Comparison of ENCODE assay signal across 21 cellular contexts in the genomic region with DNA sequence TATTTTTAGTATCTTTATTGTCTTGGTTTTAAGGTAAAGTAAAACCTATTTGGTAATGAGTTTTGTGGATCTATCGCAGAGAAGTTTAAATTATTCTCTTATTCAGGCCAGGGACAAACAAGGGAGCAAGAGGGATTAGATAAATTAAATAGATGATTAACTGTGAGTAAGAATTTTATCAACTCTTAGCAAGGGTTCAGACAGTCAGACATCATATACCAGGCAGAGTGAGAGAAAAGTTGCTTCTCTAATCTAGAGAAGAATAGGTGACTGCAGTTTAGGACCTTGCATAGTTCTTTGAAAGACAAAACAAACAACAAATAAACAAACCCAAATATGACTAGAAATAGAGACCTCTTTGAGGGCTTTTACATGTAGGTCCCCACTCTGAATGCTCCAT.
"Had no signal": no experiment of that assay in that cellular context is flagged by ENCODE, and none has a peak within 500 bp of the region (broad histone marks: within the 10 kb centered on the region; RNA-seq: fewer than 3 reads in every experiment).

No MANE protein-coding gene starts in this region.

- H2AFZ ChIP-seq: parathyroid adenoma had no signal

- H3K4me3 ChIP-seq: cardiac muscle cell, heart right ventricle, psoas muscle, sigmoid colon, spleen, tibial nerve had no signal

- H3K9me3 ChIP-seq: heart right ventricle, psoas muscle, tibial nerve had no signal

- H3K79me2 ChIP-seq: parathyroid adenoma had no signal

- H3K27me3 Mint-ChIP-seq: activated B cell treated with CpG ODN at 0.5 μM for 24 hours; activated CD8-positive, alpha-beta T cell treated with anti-CD3 and anti-CD28 coated beads for 36 hours; effector memory CD8-positive, alpha-beta T cell had no signal

- H3K27me3 ChIP-seq: cardiac muscle cell, heart right ventricle, sigmoid colon, spleen, tibial nerve had no signal

- H3K36me3 Mint-ChIP-seq: activated naive CD4-positive, alpha-beta T cell treated with anti-CD3 and anti-CD28 coated beads, Interleukin-2, amount 50 U/mL, for 72 hours; naive thymus-derived CD4-positive, alpha-beta T cell had no signal

- H3K27ac ChIP-seq: cardiac muscle cell, heart right ventricle, parathyroid adenoma, psoas muscle, sigmoid colon, spleen, tibial nerve had no signal

- H3K27ac Mint-ChIP-seq: activated B cell treated with CpG ODN at 0.5 μM for 24 hours; activated CD8-positive, alpha-beta T cell treated with anti-CD3 and anti-CD28 coated beads for 36 hours; activated naive CD4-positive, alpha-beta T cell treated with anti-CD3 and anti-CD28 coated beads, Interleukin-2, amount 50 U/mL, for 72 hours; effector memory CD8-positive, alpha-beta T cell; naive thymus-derived CD4-positive, alpha-beta T cell; T-helper 2 cell treated with Interferon-gamma antibody and Interleukin-4, amounts not matched to agents 5 μg/mL and 100 μg/mL, for 36 hours had no signal

- DNase-seq: activated B cell treated with CpG ODN at 0.5 μM for 24 hours; activated CD4-positive, alpha-beta T cell treated with anti-CD3 and anti-CD28 coated beads, Interleukin-2, amount 50 U/mL, for 1 hour; activated CD8-positive, alpha-beta T cell treated with anti-CD3 and anti-CD28 coated beads for 36 hours; activated naive CD4-positive, alpha-beta T cell; activated T-cell treated with anti-CD3 and anti-CD28 coated beads, Interleukin-2, amount 50 U/mL, for 48 hours; cerebellar nuclear complex; cortex of kidney; effector memory CD8-positive, alpha-beta T cell; heart right ventricle; midbrain; naive thymus-derived CD4-positive, alpha-beta T cell; psoas muscle; sigmoid colon; spleen; stimulated activated naive CD4-positive, alpha-beta T cell had no signal

- H3K4me1 Mint-ChIP-seq: activated B cell treated with CpG ODN at 0.5 μM for 24 hours; naive thymus-derived CD4-positive, alpha-beta T cell had no signal

- H3K9ac ChIP-seq: parathyroid adenoma had no signal

- ATAC-seq: activated CD8-positive, alpha-beta T cell treated with anti-CD3 and anti-CD28 coated beads for 36 hours; activated naive CD4-positive, alpha-beta T cell treated with anti-CD3 and anti-CD28 coated beads, Interleukin-2, amount 50 U/mL, for 72 hours; effector memory CD8-positive, alpha-beta T cell; esophagus mucosa; heart right ventricle; naive thymus-derived CD4-positive, alpha-beta T cell; psoas muscle had no signal

- H3K4me3 Mint-ChIP-seq: activated B cell treated with CpG ODN at 0.5 μM for 24 hours; activated CD8-positive, alpha-beta T cell treated with anti-CD3 and anti-CD28 coated beads for 36 hours; effector memory CD8-positive, alpha-beta T cell; naive thymus-derived CD4-positive, alpha-beta T cell; T-helper 2 cell treated with Interferon-gamma antibody and Interleukin-4, amounts not matched to agents 5 μg/mL and 100 μg/mL, for 36 hours had no signal

- H3K36me3 ChIP-seq: cardiac muscle cell, heart right ventricle, sigmoid colon, spleen, tibial nerve had no signal

- H3K4me1 ChIP-seq: heart right ventricle, parathyroid adenoma, psoas muscle, spleen, tibial nerve had no signal
